ENCODE assay signal across 17 cellular contexts in the genomic region with DNA sequence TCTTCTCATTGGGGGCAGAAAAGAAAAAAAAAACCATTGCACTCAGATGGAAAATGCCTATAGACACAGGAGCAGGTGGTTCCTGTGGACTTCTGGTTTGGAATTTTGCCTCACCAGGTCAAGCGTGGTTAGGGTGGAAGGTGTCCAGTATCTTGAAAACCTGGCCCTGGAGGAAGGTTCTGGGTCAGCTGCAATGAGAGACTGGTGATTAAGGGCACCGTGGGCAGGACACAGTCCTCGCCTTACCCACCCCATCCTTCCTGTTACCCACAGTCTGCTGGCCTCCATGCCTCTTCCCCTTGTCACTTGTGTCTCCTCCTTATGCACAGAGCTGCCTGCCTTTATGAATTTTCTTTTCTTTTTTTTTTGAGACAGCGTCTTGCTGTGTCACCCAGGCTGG. TPM values are rescaled to one million over a fixed set of nuclear protein-coding genes. Genes with fewer than 3 reads are reported as not detected.
DNase-seq lines count a peak whose midpoint lies in the region; ATAC-seq and TF ChIP-seq lines count a peak whose summit lies in the region.
"Had no signal": no experiment of that assay in that cellular context is flagged by ENCODE, and none has a peak within 500 bp of the region (broad histone marks: within the 10 kb centered on the region; RNA-seq: fewer than 3 reads in every experiment).

No MANE protein-coding gene starts in this region.

- H4K5ac ChIP-seq in IMR-90 (ENCODE audit: low read depth, low read length), result no peak overlapping the region

- H3K18ac ChIP-seq in IMR-90 (ENCODE audit: low read depth, low read length), result no peak overlapping the region

- dilution Hi-C loops in IMR-90 (cut with HindIII; ENCODE audit: low sequenced_read_pairs, unreplicated experiment), result no loop called here

- no peak for DNase-seq in IMR-90
- DNase-seq in colonic mucosa, result peak; percentile 10
- DNase-seq in lung microvascular endothelial cell (ENCODE audit: low read depth in 2 of 2), result peak; percentile 29 to 35
- DNase-seq in ureter (ENCODE audit: low spot score), result peak; percentile 12
- DNase-seq in GF-D8 (lab: John Stamatoyannopoulos, UW), result no peak
- no peak for DNase-seq in amygdala (lab: John Stamatoyannopoulos, UW)
- DNase-seq in RPMI8226, result no peak
- DNase-seq: ACHN, DMS79 treated with DMSO at 0.1 percent for 48 hours, NCI-H1417 treated with DMSO at 0.1 percent for 48 hours, NCI-H2029, NCI-H2171, NCI-H774, PC-3 had no signal

- no peak for TF ChIP-seq RAD21 in IMR-90 (IDR thresholded peaks at IDR 0.05; ENCODE audit: low read length)

- H3K27me3 ChIP-seq in IMR-90 (ENCODE audit: control insufficient read depth, insufficient read depth, low read length) (no peaks in the 10 kb centered on the region), colonic mucosa (no peaks in the 10 kb centered on the region)

- H2BK5ac ChIP-seq in IMR-90 (ENCODE audit: low read depth, low read length, poor library complexity, severe bottlenecking), result no peak overlapping the region

- TF ChIP-seq CTCF in IMR-90 (conservative IDR thresholded peaks at IDR 0.05; ENCODE audit: low read depth, low read length) (no peak), colonic mucosa (IDR thresholded peaks at IDR 0.05) (no peak)

- POLR2A ChIA-PET in IMR-90 (lab: Charles Lee; ENCODE audit: unreplicated experiment), result no interaction called here

- CTCF ChIA-PET in IMR-90 (lab: Yijun Ruan, JAX), result no interaction called here

- H3K4me2 ChIP-seq in IMR-90 (ENCODE audit: low read depth, low read length), result no peak overlapping the region
- H3K4me2 ChIP-seq: GM23338 had no signal

- peak overlapping the region; percentile 51; the same call in 1 of the 2 replicates for H2AK5ac ChIP-seq in IMR-90 (ENCODE audit: low read depth, low read length)

- H3K23ac ChIP-seq in IMR-90 (ENCODE audit: low read depth, low read length), result no peak overlapping the region

- H3K4ac ChIP-seq in IMR-90 (ENCODE audit: low read depth, low read length), result no peak overlapping the region

- H2BK120ac ChIP-seq in IMR-90 (ENCODE audit: low read depth, low read length), result no peak overlapping the region

- H3K4me3 ChIP-seq in IMR-90 (ENCODE audit: insufficient read depth, low read depth, low read length) (no peak overlapping the region), colonic mucosa (no peak overlapping the region)
- H3K4me3 ChIP-seq: GM23338 had no signal

- H3K9ac ChIP-seq in IMR-90 (ENCODE audit: low read depth, low read length), result no peak overlapping the region
- H3K9ac ChIP-seq in colonic mucosa (ENCODE audit: low read depth in 2 of 2, low read length in 2 of 2), result no peak overlapping the region

- no peak overlapping the region for H4K8ac ChIP-seq in IMR-90 (ENCODE audit: low read depth in 2 of 2, low read length in 2 of 2)

- H3K27ac ChIP-seq in IMR-90 (ENCODE audit: insufficient read depth, low read length) (no peak overlapping the region), colonic mucosa (no peak overlapping the region)

- no peak overlapping the region for H2BK20ac ChIP-seq in IMR-90 (ENCODE audit: low read depth, low read length)

- no peak overlapping the region for H4K91ac ChIP-seq in IMR-90 (ENCODE audit: insufficient read depth, low read depth, low read length)

- H3K9me3 ChIP-seq in IMR-90 (ENCODE audit: control insufficient read depth, insufficient read depth, low read length), result no peaks in the 10 kb centered on the region
- H3K9me3 ChIP-seq in colonic mucosa, result no peaks in the 10 kb centered on the region

- H2AFZ ChIP-seq in IMR-90 (replicated peaks; ENCODE audit: low read length, poor library complexity), result no peak overlapping the region

- H3K36me3 ChIP-seq in IMR-90 (ENCODE audit: control insufficient read depth, insufficient read depth, low read length) (no peaks in the 10 kb centered on the region), colonic mucosa (no peaks in the 10 kb centered on the region)

- no peaks in the 10 kb centered on the region for H3K79me1 ChIP-seq in IMR-90 (ENCODE audit: low read depth in 1 of 2, low read length in 2 of 2)

- H4K20me1 ChIP-seq in IMR-90 (ENCODE audit: insufficient read depth, low read length), result no peaks in the 10 kb centered on the region

- no TSS peak for BruUV-seq in IMR-90 (replicated peaks; lab: Mats Ljungman, UMichigan)

- no peaks in the 10 kb centered on the region; the same call in 1 of the 2 replicates for H3K9me1 ChIP-seq in IMR-90 (ENCODE audit: insufficient read depth, low read length)

- in situ Hi-C loops in IMR-90 (cut with MboI; ENCODE audit: low sequenced_read_pairs), result no loop called here

- no CpG with 5 or more reads among the region's 4 CpGs for WGBS in IMR-90 (ENCODE audit: extremely low coverage in 2 of 2, insufficient read length in 1 of 2), 2 experiments

- H2BK15ac ChIP-seq in IMR-90 (ENCODE audit: low read depth, low read length), result no peak overlapping the region

- intact Hi-C loops in IMR-90 (cut with micrococcal nuclease) (no loop called here), colonic mucosa (cut with DNase I) (no loop called here)

- no peak overlapping the region for H3K56ac ChIP-seq in IMR-90 (ENCODE audit: extremely low read depth, insufficient read depth, low read length)

- peaks cover 5% of the 10 kb centered on the region for H3K4me1 ChIP-seq in IMR-90 (ENCODE audit: control insufficient read depth, insufficient read depth, low read length)
- H3K4me1 ChIP-seq in colonic mucosa, result no peaks in the 10 kb centered on the region

- TF ChIP-seq POLR2A in IMR-90 (IDR thresholded peaks at IDR 0.05; ENCODE audit: low read depth, low read length), result no peak

- ATAC-seq in IMR-90 (ENCODE audit: low read depth), result no peak
- ATAC-seq: CD8-positive, alpha-beta T cell; GM23338; HCT116; PC-3 had no signal

- no peak overlapping the region for H2AK9ac ChIP-seq in IMR-90 (replicated peaks; ENCODE audit: low read depth, low read length, poor library complexity)

- H3K14ac ChIP-seq in IMR-90 (replicated peaks; ENCODE audit: low read depth, low read length), result no peak overlapping the region

TF ChIP-seq in IMR-90, 13 proteins besides CTCF, POLR2A, EP300 and RAD21:
- TF ChIP-seq, protein P1, sequence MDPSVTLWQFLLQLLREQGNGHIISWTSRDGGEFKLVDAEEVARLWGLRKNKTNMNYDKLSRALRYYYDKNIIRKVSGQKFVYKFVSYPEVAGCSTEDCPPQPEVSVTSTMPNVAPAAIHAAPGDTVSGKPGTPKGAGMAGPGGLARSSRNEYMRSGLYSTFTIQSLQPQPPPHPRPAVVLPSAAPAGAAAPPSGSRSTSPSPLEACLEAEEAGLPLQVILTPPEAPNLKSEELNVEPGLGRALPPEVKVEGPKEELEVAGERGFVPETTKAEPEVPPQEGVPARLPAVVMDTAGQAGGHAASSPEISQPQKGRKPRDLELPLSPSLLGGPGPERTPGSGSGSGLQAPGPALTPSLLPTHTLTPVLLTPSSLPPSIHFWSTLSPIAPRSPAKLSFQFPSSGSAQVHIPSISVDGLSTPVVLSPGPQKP (IDR thresholded peaks at IDR 0.05; ENCODE audit: borderline replicate concordance, low read depth, low read length), result no peak
- TF ChIP-seq SMC3 (IDR thresholded peaks at IDR 0.05; ENCODE audit: low read depth, low read length) (no peak), BHLHE40 (IDR thresholded peaks at IDR 0.05; ENCODE audit: low read depth, low read length) (no peak), RFX5 (IDR thresholded peaks at IDR 0.05; ENCODE audit: low read depth, low read length) (no peak), FOS (IDR thresholded peaks at IDR 0.05; ENCODE audit: low read depth, low read length) (no peak), CHD1 (IDR thresholded peaks at IDR 0.05; ENCODE audit: low read depth, low read length) (no peak), MAZ (IDR thresholded peaks at IDR 0.05; ENCODE audit: borderline replicate concordance, low read depth, low read length) (no peak), RCOR1 (IDR thresholded peaks at IDR 0.05; ENCODE audit: insufficient replicate concordance, low read length) (no peak), CEBPB (IDR thresholded peaks at IDR 0.05; ENCODE audit: low read depth, low read length) (no peak), MAFK (IDR thresholded peaks at IDR 0.05; ENCODE audit: low read depth, low read length) (no peak), MXI1 (IDR thresholded peaks at IDR 0.05; ENCODE audit: borderline replicate concordance, low read depth, low read length) (no peak), NFE2L2 (IDR thresholded peaks at IDR 0.05; ENCODE audit: low read depth, low read length) (no peak)
- TF ChIP-seq, protein P2, sequence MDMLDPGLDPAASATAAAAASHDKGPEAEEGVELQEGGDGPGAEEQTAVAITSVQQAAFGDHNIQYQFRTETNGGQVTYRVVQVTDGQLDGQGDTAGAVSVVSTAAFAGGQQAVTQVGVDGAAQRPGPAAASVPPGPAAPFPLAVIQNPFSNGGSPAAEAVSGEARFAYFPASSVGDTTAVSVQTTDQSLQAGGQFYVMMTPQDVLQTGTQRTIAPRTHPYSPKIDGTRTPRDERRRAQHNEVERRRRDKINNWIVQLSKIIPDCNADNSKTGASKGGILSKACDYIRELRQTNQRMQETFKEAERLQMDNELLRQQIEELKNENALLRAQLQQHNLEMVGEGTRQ (IDR thresholded peaks at IDR 0.05; ENCODE audit: low read depth, low read length), result no peak

RNA-seq across cellular contexts. Expression of a gene that starts 17.1 kb away (rescaled TPM):
- total RNA-seq in IMR-90 (2012; rRNA removed), result 2.2 and 2.5 TPM in 2 replicates
- polyA plus RNA-seq in IMR-90 (2012; rRNA removed), result 11.1 and 11.6 TPM in 2 replicates
- polyA plus RNA-seq in IMR-90 (2012; cell fraction: cytosol; rRNA removed), result 8.9 and 13.9 TPM in 2 replicates
- polyA plus RNA-seq in IMR-90 (2012; cell fraction: nucleus; rRNA removed; ENCODE audit: low replicate concordance), result 10.8 and 19.9 TPM in 2 replicates
- total RNA-seq in colonic mucosa, result 10 to 100 TPM; 18.4 to 23.2 TPM
- total RNA-seq in lung microvascular endothelial cell, result 3.7 and 4.4 TPM in 2 replicates
- 27.3 TPM for total RNA-seq in ureter

Comparison
In these comparisons a context has a peak if more than half of its experiments do, and no peak if none do; other contexts are left out.
1. DNase-seq: peak in colonic mucosa (single experiment), lung microvascular endothelial cell (2 of 2) and ureter (single experiment); none in IMR-90 (single experiment), GF-D8 (single experiment), amygdala (0 of 56) and RPMI8226 (single experiment).